Comparison of ENCODE assay signal across 8 cellular contexts in genomic region chr11:68314886-68315580, GRCh38. TPM values are rescaled to one million over a fixed set of nuclear protein-coding genes. Genes with fewer than 3 reads are reported as not detected.
DNase-seq lines count a peak whose midpoint lies in the region; FAIRE-seq and TF ChIP-seq lines count a peak whose summit lies in the region.

No MANE protein-coding gene starts in this region.

- peaks cover 46% of the 10 kb centered on the region for H4K20me1 ChIP-seq in astrocyte (ENCODE audit: insufficient read depth, low read length)

- TF ChIP-seq CTCF in astrocyte (IDR thresholded peaks at IDR 0.05; ENCODE audit: insufficient read depth, low read depth, low read length): no peak
- TF ChIP-seq CTCF in kidney (IDR thresholded peaks at IDR 0.05; ENCODE audit: borderline replicate concordance, extremely low read depth, insufficient read depth): no peak

- H3K9me3 ChIP-seq in astrocyte (ENCODE audit: insufficient read depth, low read depth, low read length) (no peaks in the 10 kb centered on the region), kidney (ENCODE audit: control insufficient read depth in 1 of 2, low read length in 2 of 2) (no peaks in the 10 kb centered on the region), subcutaneous abdominal adipose tissue (ENCODE audit: control insufficient read depth in 5 of 5, low read length in 5 of 5) (no peaks in the 10 kb centered on the region)

- FAIRE-seq in astrocyte (lab: Jason Lieb, UNC) (no peak), kidney (lab: Jason Lieb, UNC) (no peak)

- peak overlapping the region; percentile 72 for H2AFZ ChIP-seq in astrocyte (ENCODE audit: low read depth, low read length)

- no peaks in the 10 kb centered on the region for H3K27me3 ChIP-seq in astrocyte (ENCODE audit: insufficient read depth, low read length)
- H3K27me3 ChIP-seq in subcutaneous abdominal adipose tissue (ENCODE audit: control insufficient read depth in 5 of 5, insufficient read depth in 4 of 5, low read length in 5 of 5): no peaks in the 10 kb centered on the region

- H3K27ac Mint-ChIP-seq in astrocyte (ENCODE audit: unreplicated experiment): peak overlapping the region; percentile 62

- H3K36me3 Mint-ChIP-seq in astrocyte (ENCODE audit: low read depth, unreplicated experiment): no peaks in the 10 kb centered on the region

- intact Hi-C loops in kidney (cut with DNase I): loop anchor here (10.0 kb wide), 1 partner anchor 70 kb away; no protein-coding TSS in a partner anchor

- peaks cover 63% of the 10 kb centered on the region for H3K79me2 ChIP-seq in astrocyte (ENCODE audit: insufficient read depth, low read length)

- H3K4me1 Mint-ChIP-seq in astrocyte (ENCODE audit: low read depth, unreplicated experiment): peaks cover 19% of the 10 kb centered on the region

- H3K9ac ChIP-seq in astrocyte (ENCODE audit: low read length): peak overlapping the region; percentile 83
- H3K9ac ChIP-seq in kidney (ENCODE audit: low read length in 2 of 2): peak overlapping the region in 1 of 2 donors; percentile 77
- peak overlapping the region in 4 of 5 donors; percentile 42 to 87 (median 45) for H3K9ac ChIP-seq in subcutaneous abdominal adipose tissue (ENCODE audit: low read length in 5 of 5)

- DNase-seq in NCI-H510A treated with DMSO at 0.1 percent for 48 hours (lab: John Stamatoyannopoulos, UW): peak; percentile 22
- no peak for DNase-seq in NCI-H510A (lab: John Stamatoyannopoulos, UW)
- DNase-seq in astrocyte (ENCODE audit: low read depth): peak; percentile 61
- DNase-seq in kidney: no peak
- no peak for DNase-seq in activated CD8-positive, alpha-beta memory T cell treated with anti-CD3 and anti-CD28 coated beads for 24 hours
- DNase-seq in activated naive CD4-positive, alpha-beta T cell treated with Interleukin-2 at 50 U/mL for 16 hours: no peak
- no peak for DNase-seq in AG20443 (ENCODE audit: low spot score)

- no peaks in the 10 kb centered on the region for H3K27me3 Mint-ChIP-seq in astrocyte (ENCODE audit: low read depth, unreplicated experiment)

- peaks cover 32% of the 10 kb centered on the region for H3K4me1 ChIP-seq in astrocyte (ENCODE audit: insufficient read depth, low read length)
- H3K4me1 ChIP-seq in kidney (ENCODE audit: control insufficient read depth in 1 of 2, insufficient read depth in 1 of 2, low read depth in 1 of 2, low read length in 2 of 2): peaks cover 15 to 33% of the 10 kb centered on the region in 2 donors
- peaks cover 20 to 67% (median 59%) of the 10 kb centered on the region in 5 donors for H3K4me1 ChIP-seq in subcutaneous abdominal adipose tissue (ENCODE audit: control insufficient read depth in 5 of 5, insufficient read depth in 5 of 5, low read length in 5 of 5)

- H3K27ac ChIP-seq in astrocyte (ENCODE audit: low read depth, low read length): peak overlapping the region; percentile 56
- peak overlapping the region; percentile 84 to 88 for H3K27ac ChIP-seq in kidney (ENCODE audit: low read depth in 2 of 2, low read length in 2 of 2)
- peak overlapping the region; percentile 86 for H3K27ac ChIP-seq in subcutaneous abdominal adipose tissue (ENCODE audit: low read depth, low read length)

- peak overlapping the region; percentile 96 for H3K4me2 ChIP-seq in astrocyte (ENCODE audit: low read length)

- H3K4me3 ChIP-seq in astrocyte (ENCODE audit: insufficient read depth, low read depth, low read length) (peak overlapping the region; percentile 73), kidney (ENCODE audit: low read length in 2 of 2) (peak overlapping the region; percentile 61 to 67), subcutaneous abdominal adipose tissue (ENCODE audit: low read depth in 1 of 5, low read length in 5 of 5) (peak overlapping the region; percentile 71 to 85 (median 79))

- H3K9me3 Mint-ChIP-seq in astrocyte (ENCODE audit: unreplicated experiment): no peaks in the 10 kb centered on the region

- H3K36me3 ChIP-seq in astrocyte (ENCODE audit: insufficient read depth, low read length): no peaks in the 10 kb centered on the region
- no peaks in the 10 kb centered on the region for H3K36me3 ChIP-seq in kidney (ENCODE audit: control insufficient read depth in 1 of 2, insufficient read depth in 2 of 2, low read length in 2 of 2)
- H3K36me3 ChIP-seq in subcutaneous abdominal adipose tissue (ENCODE audit: control insufficient read depth in 5 of 5, insufficient read depth in 5 of 5, low read length in 5 of 5): no peaks in the 10 kb centered on the region

- peak overlapping the region; percentile 95 for H3K4me3 Mint-ChIP-seq in astrocyte (ENCODE audit: unreplicated experiment)

RNA-seq across cellular contexts. Expression of gene LRP5, which starts 2.6 kb away (rescaled TPM):
- total RNA-seq in astrocyte (19.6 and 20.2 TPM in 2 replicates), kidney (71.3 TPM)
- 55.4 TPM for polyA plus RNA-seq in kidney (ENCODE audit: insufficient read depth, low read depth, low replicate concordance)

RNA-seq across cellular contexts. Expression of gene C11orf24, which starts 43.3 kb away (rescaled TPM):
- 79.8 and 83.5 TPM in 2 replicates for total RNA-seq in astrocyte
- total RNA-seq in kidney: 31.7 TPM
- 18.6 TPM for polyA plus RNA-seq in kidney (ENCODE audit: insufficient read depth, low read depth, low replicate concordance)

Comparison
In these comparisons a context has a peak if more than half of its experiments do, and no peak if none do; other contexts are left out.
1. DNase-seq: peak in NCI-H510A treated with DMSO at 0.1 percent for 48 hours (single experiment) and astrocyte (single experiment); none in NCI-H510A (single experiment), kidney (single experiment), activated CD8-positive, alpha-beta memory T cell treated with anti-CD3 and anti-CD28 coated beads for 24 hours (single experiment), activated naive CD4-positive, alpha-beta T cell treated with Interleukin-2 at 50 U/mL for 16 hours (single experiment) and AG20443 (single experiment).
2. Peak in every context shown above with its lines, with median percentiles within 50 percentile points of each other: H3K27ac ChIP-seq and H3K4me3 ChIP-seq.